In genomic region chr6:165034271-165034741, GRCh38 we compare ENCODE assay signal across 31 cellular contexts.
"Had no signal": no experiment of that assay in that cellular context is flagged by ENCODE, and none has a peak within 500 bp of the region (broad histone marks: within the 10 kb centered on the region; RNA-seq: fewer than 3 reads in every experiment).

No MANE protein-coding gene starts in this region.

- H3K4me2 ChIP-seq: hepatocyte had no signal

- H2AFZ ChIP-seq: hepatocyte, parathyroid adenoma had no signal

- H3K9ac ChIP-seq: parathyroid adenoma had no signal

- H3K36me3 ChIP-seq: adrenal gland, ascending aorta, left lung, stomach, uterus had no signal

- H3K36me3 Mint-ChIP-seq: activated naive CD8-positive, alpha-beta T cell; immature natural killer cell; stimulated activated effector memory CD8-positive, alpha-beta T cell treated with anti-CD3 and anti-CD28 coated beads, Interleukin-12 subunit alpha, Interleukin-12 subunit beta, amount 100 ng/mL, for 72 hours had no signal

- H3K27ac ChIP-seq: adrenal gland, ascending aorta, hepatocyte, left lung, parathyroid adenoma, skin epidermis, stomach, uterus had no signal

- H3K4me3 ChIP-seq: adrenal gland, ascending aorta, hepatocyte, left lung, lung, skin epidermis, stomach, uterus had no signal

- DNase-seq: activated B cell treated with CpG ODN at 0.5 μM for 24 hours; activated CD4-positive, alpha-beta T cell treated with anti-CD3 and anti-CD28 coated beads for 36 hours; activated CD4-positive, alpha-beta T cell treated with anti-CD3 and anti-CD28 coated beads, Interleukin-2, amount 50 U/mL, for 4 hours; activated CD8-positive, alpha-beta memory T cell treated with anti-CD3 and anti-CD28 coated beads for 24 hours; activated CD8-positive, alpha-beta memory T cell treated with anti-CD3 and anti-CD28 coated beads, Interleukin-2, amount 50 U/mL, for 4 hours; activated naive CD4-positive, alpha-beta T cell; activated T-cell treated with anti-CD3 and anti-CD28 coated beads, Interleukin-2, amount 50 U/mL, for 24 hours; adrenal gland; central memory CD4-positive, alpha-beta T cell; dermis blood vessel endothelial cell; effector CD8-positive, alpha-beta T cell; foreskin melanocyte; immature natural killer cell; kidney glomerular epithelial cell; left lung; midbrain; right cardiac atrium; stimulated activated CD4-positive, alpha-beta T cell treated with anti-CD3 and anti-CD28 coated beads, Interleukin-2, amount 100 ng/mL, for 24 hours; stomach; T1000; trophoblast cell; uterus had no signal

- H3K27me3 ChIP-seq: adrenal gland, ascending aorta, hepatocyte, left lung, stomach, uterus had no signal

- H3K27ac Mint-ChIP-seq: activated B cell treated with CpG ODN at 0.5 μM for 24 hours; activated CD4-positive, alpha-beta T cell treated with anti-CD3 and anti-CD28 coated beads for 36 hours; activated naive CD8-positive, alpha-beta T cell; activated T-cell treated with anti-CD3 and anti-CD28 coated beads, Interleukin-2, amount 50 U/mL, for 24 hours; activated T-helper 17 cell treated with anti-CD3 and anti-CD28 coated beads, Interleukin-2, amount 50 U/mL, for 72 hours; immature natural killer cell; nephron; stimulated activated effector memory CD8-positive, alpha-beta T cell treated with anti-CD3 and anti-CD28 coated beads, Interleukin-12 subunit alpha, Interleukin-12 subunit beta, amount 100 ng/mL, for 72 hours had no signal

- H3K4me1 ChIP-seq: adrenal gland, ascending aorta, left lung, parathyroid adenoma, stomach, uterus had no signal

- H3K27me3 Mint-ChIP-seq: activated B cell treated with CpG ODN at 0.5 μM for 24 hours; activated CD4-positive, alpha-beta T cell treated with anti-CD3 and anti-CD28 coated beads for 36 hours; activated naive CD8-positive, alpha-beta T cell; activated T-cell treated with anti-CD3 and anti-CD28 coated beads, Interleukin-2, amount 50 U/mL, for 24 hours; activated T-helper 17 cell treated with anti-CD3 and anti-CD28 coated beads, Interleukin-2, amount 50 U/mL, for 72 hours had no signal

- ATAC-seq: activated CD4-positive, alpha-beta T cell treated with anti-CD3 and anti-CD28 coated beads for 36 hours; activated T-helper 17 cell treated with anti-CD3 and anti-CD28 coated beads, Interleukin-2, amount 50 U/mL, for 72 hours; left lung; right cardiac atrium; stimulated activated effector memory CD8-positive, alpha-beta T cell treated with anti-CD3 and anti-CD28 coated beads, Interleukin-12 subunit alpha, Interleukin-12 subunit beta, amount 100 ng/mL, for 72 hours had no signal

- H3K79me2 ChIP-seq: hepatocyte, parathyroid adenoma had no signal

- H3K9me3 ChIP-seq: adrenal gland, ascending aorta, uterus had no signal

- H3K4me1 Mint-ChIP-seq: activated B cell treated with CpG ODN at 0.5 μM for 24 hours; activated CD4-positive, alpha-beta T cell treated with anti-CD3 and anti-CD28 coated beads for 36 hours; activated T-helper 17 cell treated with anti-CD3 and anti-CD28 coated beads, Interleukin-2, amount 50 U/mL, for 72 hours; immature natural killer cell; nephron; stimulated activated effector memory CD8-positive, alpha-beta T cell treated with anti-CD3 and anti-CD28 coated beads, Interleukin-12 subunit alpha, Interleukin-12 subunit beta, amount 100 ng/mL, for 72 hours had no signal

- H3K4me3 Mint-ChIP-seq: activated B cell treated with CpG ODN at 0.5 μM for 24 hours; activated CD4-positive, alpha-beta T cell treated with anti-CD3 and anti-CD28 coated beads for 36 hours; activated naive CD8-positive, alpha-beta T cell; activated T-cell treated with anti-CD3 and anti-CD28 coated beads, Interleukin-2, amount 50 U/mL, for 24 hours; activated T-helper 17 cell treated with anti-CD3 and anti-CD28 coated beads, Interleukin-2, amount 50 U/mL, for 72 hours; immature natural killer cell; nephron; stimulated activated effector memory CD8-positive, alpha-beta T cell treated with anti-CD3 and anti-CD28 coated beads, Interleukin-12 subunit alpha, Interleukin-12 subunit beta, amount 100 ng/mL, for 72 hours had no signal
